8 cellular contexts compared by ENCODE assay signal in the genomic region with DNA sequence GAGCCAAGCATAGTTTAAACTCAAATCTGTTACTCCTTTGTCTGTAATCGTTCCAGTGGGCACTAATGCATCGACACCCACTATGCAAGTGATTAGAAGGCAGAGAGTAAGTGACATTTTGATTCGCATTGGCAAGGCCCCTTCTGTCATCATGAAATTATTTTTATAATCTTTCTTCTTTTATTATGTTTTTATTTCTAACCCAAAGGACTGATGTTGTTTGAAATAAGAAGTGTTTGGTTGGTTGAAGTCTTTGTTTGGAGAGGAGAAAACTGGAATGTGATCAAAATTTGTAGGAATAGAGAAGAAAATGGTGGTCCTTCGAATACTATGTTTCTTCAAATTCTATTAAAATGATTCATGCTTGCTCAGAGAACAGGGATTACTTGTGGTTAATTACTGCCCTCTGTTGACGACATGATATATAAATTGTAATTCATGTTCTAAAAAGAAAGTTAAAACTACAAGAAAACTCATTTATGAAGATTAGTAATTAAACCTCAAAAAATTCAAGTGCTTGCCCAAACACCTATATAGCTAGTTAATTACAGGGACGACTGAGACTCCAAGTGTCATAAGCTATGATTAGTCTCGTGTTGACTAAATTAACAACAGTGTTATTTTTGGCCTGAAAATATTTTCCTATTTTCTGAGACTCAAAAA. TPM values are rescaled to one million over a fixed set of nuclear protein-coding genes. Genes with fewer than 3 reads are reported as not detected.
A peak's percentile ranks its signal among the peaks of the same experiment; 100 is the strongest.
DNase-seq lines count a peak whose midpoint lies in the region; ATAC-seq and TF ChIP-seq lines count a peak whose summit lies in the region.

No MANE protein-coding gene starts in this region.

- H3K4me3 ChIP-seq in fibroblast of pulmonary artery (replicated peaks; ENCODE audit: low read depth, low read length), result peak overlapping the region; percentile 41

- no peak overlapping the region for H3K27ac ChIP-seq in substantia nigra (ENCODE audit: low read depth, low read length, poor library complexity, severe bottlenecking)

- DNase-seq in HT1080 (ENCODE audit: low read depth) (peak; percentile 63), RPMI8226 (peak; percentile 48), fibroblast of pulmonary artery (ENCODE audit: low read depth) (peak; percentile 90), putamen (ENCODE audit: low spot score) (peak; percentile 21), substantia nigra (lab: John Stamatoyannopoulos, UW) (no peak)

- ATAC-seq in HG02840 (IDR thresholded peaks at IDR 0.05; ENCODE audit: low FRiP score, unreplicated experiment) (no peak), HG03097 (IDR thresholded peaks at IDR 0.05; ENCODE audit: low FRiP score, unreplicated experiment) (no peak)

- peak; percentile 32 for TF ChIP-seq CTCF in GM12873 (IDR thresholded peaks at IDR 0.05; ENCODE audit: insufficient read depth, low read depth, low read length, missing control alignments)
- TF ChIP-seq CTCF in fibroblast of pulmonary artery (IDR thresholded peaks at IDR 0.05; ENCODE audit: low read length, missing control alignments), result peak; percentile 33

RNA-seq across cellular contexts. Expression of a gene that starts 26.4 kb away (rescaled TPM):
- 0.03 TPM in 1 of 2 replicates, not detected in the other for total RNA-seq in HT1080 (2014; rRNA removed; shearing (Covaris generic))
- 1.2 TPM in 2 replicates for polyA plus RNA-seq in HT1080 (2015; cell fraction: cytosol; rRNA removed)
- polyA plus RNA-seq in HT1080 (2015; cell fraction: nucleus; rRNA removed), result 1.9 and 2.1 TPM in 2 replicates

Comparison
In these comparisons a context has a peak if more than half of its experiments do, and no peak if none do; other contexts are left out.
1. DNase-seq: peak in HT1080 (single experiment), RPMI8226 (single experiment), fibroblast of pulmonary artery (single experiment) and putamen (single experiment); none in substantia nigra (0 of 49).